In genomic region chr2:39778775-39779751, GRCh38 we compare ENCODE assay signal across 8 cellular contexts. TPM values are rescaled to one million over a fixed set of nuclear protein-coding genes. Genes with fewer than 3 reads are reported as not detected.
A peak's percentile ranks its signal among the peaks of the same experiment; 100 is the strongest.
DNase-seq lines count a peak whose midpoint lies in the region; ATAC-seq, FAIRE-seq and TF ChIP-seq lines count a peak whose summit lies in the region.

Gene THUMPD2, minus strand, starts transcription at chr2:39779258. Its CDS starts 19 bp downstream, at chr2:39779239.

- no peaks in the 10 kb centered on the region for H3K9me1 ChIP-seq in endothelial cell of umbilical vein (replicated peaks; ENCODE audit: control insufficient read depth, extremely low read depth, insufficient read depth, low read length)

- H3K27me3 ChIP-seq in CD8-positive, alpha-beta memory T cell (ENCODE audit: insufficient read depth, low read length, poor library complexity, severe bottlenecking) = no peaks in the 10 kb centered on the region
- no peaks in the 10 kb centered on the region for H3K27me3 ChIP-seq in endothelial cell of umbilical vein (ENCODE audit: control insufficient read depth in 2 of 2, insufficient read depth in 2 of 2, low read length in 2 of 2)

- no peaks in the 10 kb centered on the region for H3K9me3 ChIP-seq in CD8-positive, alpha-beta memory T cell (ENCODE audit: low read length)
- H3K9me3 ChIP-seq in endothelial cell of umbilical vein (replicated peaks; ENCODE audit: control insufficient read depth, insufficient read depth, low read length) = no peaks in the 10 kb centered on the region

- H3K4me3 Mint-ChIP-seq in CD8-positive, alpha-beta memory T cell = peak within 1 kb of the TSS; percentile 85 to 97 (median 96)

- peak; percentile 80 for TF ChIP-seq POLR2A in endothelial cell of umbilical vein (IDR thresholded peaks at IDR 0.05; ENCODE audit: low read depth, low read length)

- no peaks in the 10 kb centered on the region for H3K27me3 Mint-ChIP-seq in CD8-positive, alpha-beta memory T cell

- peaks cover 17% of the 10 kb centered on the region for H3K4me1 ChIP-seq in CD8-positive, alpha-beta memory T cell (ENCODE audit: insufficient read depth, low read length)
- H3K4me1 ChIP-seq in endothelial cell of umbilical vein (ENCODE audit: control insufficient read depth, extremely low read depth, insufficient read depth, low read length) = peaks cover 17% of the 10 kb centered on the region

- H2AFZ ChIP-seq in endothelial cell of umbilical vein (ENCODE audit: low read depth, low read length) = peak within 1 kb of the TSS; percentile 97

- H3K36me3 ChIP-seq in CD8-positive, alpha-beta memory T cell (ENCODE audit: insufficient read depth, low read length) = no peaks in the 10 kb centered on the region
- H3K36me3 ChIP-seq in endothelial cell of umbilical vein (ENCODE audit: control insufficient read depth in 2 of 2, extremely low read depth in 1 of 2, insufficient read depth in 2 of 2, low read length in 2 of 2) = no peaks in the 10 kb centered on the region

- peaks cover 51 to 64% (median 59%) of the 10 kb centered on the region in 3 donors for H3K4me1 Mint-ChIP-seq in CD8-positive, alpha-beta memory T cell

- CTCF ChIA-PET in CD8-positive, alpha-beta memory T cell (lab: Charles Lee) = no interaction called here
- CTCF ChIA-PET in endothelial cell of umbilical vein (lab: Charles Lee) = no interaction called here

- peak; percentile 16 to 71 (median 51) for DNase-seq in CD8-positive, alpha-beta memory T cell
- DNase-seq in NOMO-1 treated with DMSO at 0.1 percent for 48 hours (lab: John Stamatoyannopoulos, UW; ENCODE audit: unreplicated experiment) (peak; percentile 55), endothelial cell of umbilical vein (ENCODE audit: low read depth, low spot score) (peak; percentile 61), midbrain (lab: John Stamatoyannopoulos, UW) (peak; percentile 71)
- peak; percentile 64 for DNase-seq in activated CD8-positive, alpha-beta memory T cell treated with anti-CD3 and anti-CD28 coated beads, Interleukin-2, amount 50 U/mL, for 4 hours
- DNase-seq in stimulated activated CD8-positive, alpha-beta memory T cell treated with anti-CD3 and anti-CD28 coated beads, Interleukin-15, amount 100 ng/mL, for 48 hours (ENCODE audit: low read depth in 2 of 2) = peak; percentile 48 to 54

- no peak for TF ChIP-seq CTCF in endothelial cell of umbilical vein (IDR thresholded peaks at IDR 0.05; ENCODE audit: extremely low read depth in 1 of 2, insufficient read depth in 1 of 2, low read depth in 1 of 2, low read length in 2 of 2)

- peak within 1 kb of the TSS; percentile 100 for H3K4me2 ChIP-seq in endothelial cell of umbilical vein (ENCODE audit: insufficient read depth, low read length)

- H3K79me2 ChIP-seq in endothelial cell of umbilical vein (ENCODE audit: control insufficient read depth, insufficient read depth, low read length) = peaks cover 46% of the 10 kb centered on the region

- ATAC-seq in GM19397 (IDR thresholded peaks at IDR 0.05; ENCODE audit: unreplicated experiment) = peak; percentile 87
- peak; percentile 75 for ATAC-seq in HG03558 (IDR thresholded peaks at IDR 0.05; ENCODE audit: extremely low read depth, unreplicated experiment)

- peak within 1 kb of the TSS; percentile 83 for H3K9ac ChIP-seq in endothelial cell of umbilical vein (replicated peaks; ENCODE audit: extremely low read depth, insufficient read depth, low read length)

- H3K4me3 ChIP-seq in CD8-positive, alpha-beta memory T cell (ENCODE audit: low read length) = peak within 1 kb of the TSS; percentile 74
- peak within 1 kb of the TSS; percentile 56 to 85 (median 77) for H3K4me3 ChIP-seq in endothelial cell of umbilical vein (replicated peaks in 1 of 3; ENCODE audit: insufficient read depth in 1 of 3, low read depth in 1 of 3, low read length in 3 of 3)

- BruUV-seq in endothelial cell of umbilical vein (replicated peaks; lab: Mats Ljungman, UMichigan) = TSS peak; percentile 50

- no peaks in the 10 kb centered on the region for H4K20me1 ChIP-seq in endothelial cell of umbilical vein (replicated peaks; ENCODE audit: control insufficient read depth, extremely low read depth, insufficient read depth, low read length)

- POLR2A ChIA-PET in CD8-positive, alpha-beta memory T cell (lab: Charles Lee) = no interaction called here
- POLR2A ChIA-PET in endothelial cell of umbilical vein (lab: Charles Lee) = no interaction called here

- H3K27ac Mint-ChIP-seq in CD8-positive, alpha-beta memory T cell = peak within 1 kb of the TSS; percentile 57 to 96 (median 91)

- intact Hi-C loops in endothelial cell of umbilical vein (cut with micrococcal nuclease) = loop anchor here (5.0 kb wide), 1 partner anchor 817 kb away; no protein-coding TSS in a partner anchor

- peak within 1 kb of the TSS; percentile 72 for H3K27ac ChIP-seq in CD8-positive, alpha-beta memory T cell (ENCODE audit: low read depth, low read length)
- peak within 1 kb of the TSS; percentile 72 for H3K27ac ChIP-seq in endothelial cell of umbilical vein (ENCODE audit: insufficient read depth, low read depth, low read length)

- peaks cover 0 to 9% (median 3%) of the 10 kb centered on the region in 3 donors for H3K36me3 Mint-ChIP-seq in CD8-positive, alpha-beta memory T cell

- no peaks in the 10 kb centered on the region for H3K9me3 Mint-ChIP-seq in CD8-positive, alpha-beta memory T cell

- FAIRE-seq in endothelial cell of umbilical vein (lab: Jason Lieb, UNC) = peak; percentile 79

- dilution Hi-C loops in endothelial cell of umbilical vein (cut with MboI; ENCODE audit: extremely low pct_ligation_motif_present, low sequenced_read_pairs) = no loop called here

TF ChIP-seq in endothelial cell of umbilical vein, 7 proteins besides CTCF, POLR2A, EP300 and RAD21:
- no peak for TF ChIP-seq FOS (IDR thresholded peaks at IDR 0.05; ENCODE audit: borderline replicate concordance, insufficient read depth, low read length)
- TF ChIP-seq EZH2 (IDR thresholded peaks at IDR 0.05; ENCODE audit: borderline replicate concordance, low read depth, low read length, severe bottlenecking) = no peak
- no peak for TF ChIP-seq GATA2 (IDR thresholded peaks at IDR 0.05; ENCODE audit: insufficient read depth, insufficient read length, low read depth, low read length)
- TF ChIP-seq POLR2AphosphoS5 (IDR thresholded peaks at IDR 0.05; ENCODE audit: insufficient read depth, low read depth, low read length) = peak; percentile 88
- TF ChIP-seq MAX (IDR thresholded peaks at IDR 0.05; ENCODE audit: insufficient read depth, insufficient read length) = peak; percentile 51
- TF ChIP-seq JUN (IDR thresholded peaks at IDR 0.05; ENCODE audit: borderline replicate concordance, insufficient read depth, insufficient read length, low read depth) = no peak

RNA-seq across cellular contexts. Expression of gene THUMPD2, which starts in this region (rescaled TPM):
- 10 to 100 TPM; 12.2 to 15.1 TPM for total RNA-seq in CD8-positive, alpha-beta memory T cell
- polyA plus RNA-seq in CD8-positive, alpha-beta memory T cell = 8.0 TPM
- total RNA-seq in endothelial cell of umbilical vein = 8.2 and 8.9 TPM in 2 replicates
- polyA plus RNA-seq in endothelial cell of umbilical vein = 3.5 and 4.3 TPM in 2 replicates
- 6.1 TPM in 2 replicates for polyA plus RNA-seq in endothelial cell of umbilical vein (2011; cell fraction: cytosol; rRNA removed)
- polyA plus RNA-seq in endothelial cell of umbilical vein (2011; cell fraction: nucleus; rRNA removed) = 22.7 and 24.2 TPM in 2 replicates
- 6.8 and 7.9 TPM in 2 replicates for polyA plus RNA-seq in endothelial cell of umbilical vein (2012)
- polyA minus RNA-seq in endothelial cell of umbilical vein = 7.6 and 8.6 TPM in 2 replicates
- polyA minus RNA-seq in endothelial cell of umbilical vein (2011; cell fraction: cytosol; rRNA and poly(A)+ RNA removed) = 5.1 TPM
- polyA minus RNA-seq in endothelial cell of umbilical vein (2011; cell fraction: nucleus; rRNA and poly(A)+ RNA removed) = 17.6 and 27.2 TPM in 2 replicates

Comparison
In these comparisons a context has a peak if more than half of its experiments do, and no peak if none do; other contexts are left out.
1. Peak in every context shown above with its lines: DNase-seq, ATAC-seq, H3K4me3 ChIP-seq and H3K27ac ChIP-seq.